In genomic region chr7:149144436-149144922, GRCh38 we compare ENCODE assay signal across 8 cellular contexts. TPM values are rescaled to one million over a fixed set of nuclear protein-coding genes. Genes with fewer than 3 reads are reported as not detected.
DNase-seq lines count a peak whose midpoint lies in the region; TF ChIP-seq lines count a peak whose summit lies in the region.
"Not testable (repeated sequence)": the region's sequence is repeated elsewhere in the genome, so short reads cannot be mapped to it uniquely, and the experiment has no call there.

No MANE protein-coding gene starts in this region.

- H3K27ac ChIP-seq in C4-2B (peak overlapping the region; percentile 76), OCI-LY1 (ENCODE audit: low read depth, low read length, poor library complexity, severe bottlenecking) (peak overlapping the region; percentile 80), WERI-Rb-1 (peak overlapping the region; percentile 96), neutrophil (peak overlapping the region; percentile 96)
- not testable (repeated sequence) for H3K27ac ChIP-seq in HEK293 (ENCODE audit: extremely low read depth, low read depth, low read length); colonic mucosa

- H3K27ac Mint-ChIP-seq in type B pancreatic cell = peak overlapping the region; percentile 94

- H3K9me3 Mint-ChIP-seq in type B pancreatic cell = not testable (repeated sequence)

- peaks cover 18% of the 10 kb centered on the region for H3K4me1 Mint-ChIP-seq in type B pancreatic cell (ENCODE audit: unreplicated experiment)

- H3K4me2 ChIP-seq in OCI-LY1 (ENCODE audit: low read length) = peak overlapping the region; percentile 89

- POLR2A ChIA-PET in HEK293 (lab: Yijun Ruan, JAX) = interaction anchor here (1.2 kb wide), 1 partner anchor 19 kb away, joined by 4 read pairs; the partner anchor contains the start of gene ZNF425

- not testable (repeated sequence) for H3K9me3 ChIP-seq in HEK293 (ENCODE audit: control insufficient read depth, insufficient read depth, low read depth, low read length); OCI-LY1 (ENCODE audit: low read length); WERI-Rb-1 (ENCODE audit: severe bottlenecking); colonic mucosa; iPS-15b (ENCODE audit: control insufficient read depth, insufficient read depth, low read length); neutrophil

- DNase-seq in WERI-Rb-1 (peak; percentile 46), colonic mucosa (peak; percentile 22)
- not testable (repeated sequence) for DNase-seq in type B pancreatic cell (ENCODE audit: extremely low spot score, unreplicated experiment)

- CTCF ChIA-PET in HEK293 (lab: Yijun Ruan, JAX) = interaction anchor here (0.6 kb wide), 1 partner anchor 46 kb away, joined by 3 read pairs; no protein-coding TSS in a partner anchor

- H3K27me3 ChIP-seq in OCI-LY1 (ENCODE audit: insufficient read depth, low read length); WERI-Rb-1 (ENCODE audit: insufficient read depth, low read depth, severe bottlenecking); colonic mucosa; iPS-15b (ENCODE audit: control insufficient read depth, insufficient read depth, low read length); neutrophil: not testable (repeated sequence)

- not testable (repeated sequence) for TF ChIP-seq CTCF in C4-2B (conservative IDR thresholded peaks at IDR 0.05); HEK293 (tag by site-specific recombination; IDR thresholded peaks at IDR 0.05); OCI-LY1 (IDR thresholded peaks at IDR 0.05; ENCODE audit: low read length); WERI-Rb-1 (IDR thresholded peaks at IDR 0.05; ENCODE audit: low read depth, low read length); colonic mucosa (IDR thresholded peaks at IDR 0.05); neutrophil (IDR thresholded peaks at IDR 0.05); type B pancreatic cell (conservative IDR thresholded peaks at IDR 0.05)

- intact Hi-C loops in colonic mucosa (cut with DNase I) = not testable (repeated sequence)

- H3K4me1 ChIP-seq in HEK293 (ENCODE audit: control insufficient read depth, insufficient read depth, low read length); colonic mucosa: not testable (repeated sequence)
- H3K4me1 ChIP-seq in OCI-LY1 (ENCODE audit: insufficient read depth, low read length, severe bottlenecking) (peaks cover 31% of the 10 kb centered on the region), iPS-15b (ENCODE audit: control insufficient read depth, insufficient read depth, low read length) (peaks cover 13% of the 10 kb centered on the region), neutrophil (ENCODE audit: control insufficient read depth in 1 of 2, insufficient read depth in 1 of 2, low read depth in 1 of 2, low read length in 1 of 2) (peaks cover 59 to 69% of the 10 kb centered on the region in 2 experiments)

- peak overlapping the region; percentile 61 for H3K4me3 Mint-ChIP-seq in type B pancreatic cell

- not testable (repeated sequence) for H3K79me2 ChIP-seq in OCI-LY1 (ENCODE audit: insufficient read depth, low read length)

- H3K9ac ChIP-seq in OCI-LY1 (ENCODE audit: low read length) (peak overlapping the region; percentile 72), iPS-15b (ENCODE audit: low read depth, low read length) (peak overlapping the region; percentile 48)
- H3K9ac ChIP-seq in colonic mucosa (ENCODE audit: low read depth in 2 of 2, low read length in 2 of 2) = not testable (repeated sequence)

- H2AFZ ChIP-seq in OCI-LY1 (ENCODE audit: low read length) = not testable (repeated sequence)

- not testable (repeated sequence) for H3K9me2 ChIP-seq in OCI-LY1 (ENCODE audit: low read depth, low read length)

- H3K27me3 Mint-ChIP-seq in type B pancreatic cell = not testable (repeated sequence)

- not testable (repeated sequence) for H3K36me3 Mint-ChIP-seq in type B pancreatic cell

- not testable (repeated sequence) for H4K20me1 ChIP-seq in OCI-LY1 (ENCODE audit: insufficient read depth, low read length)

- H3K4me3 ChIP-seq in HEK293 (ENCODE audit: low read depth, low read length); WERI-Rb-1 (ENCODE audit: low read depth, low read length); colonic mucosa; neutrophil (ENCODE audit: low read depth in 1 of 2, low read length in 1 of 2): not testable (repeated sequence)
- peak overlapping the region; percentile 92 for H3K4me3 ChIP-seq in OCI-LY1 (ENCODE audit: low read depth, low read length, poor library complexity, severe bottlenecking)
- peak overlapping the region; percentile 41 for H3K4me3 ChIP-seq in iPS-15b (ENCODE audit: low read depth, low read length)

- H3F3A ChIP-seq in OCI-LY1 (ENCODE audit: insufficient read depth, low read length) = not testable (repeated sequence)

- H3K36me3 ChIP-seq in HEK293 (ENCODE audit: control insufficient read depth in 2 of 2, insufficient read depth in 1 of 2, low read length in 2 of 2); OCI-LY1 (ENCODE audit: insufficient read depth, low read length); WERI-Rb-1; colonic mucosa; iPS-15b (ENCODE audit: control insufficient read depth, insufficient read depth, low read length); neutrophil: not testable (repeated sequence)

TF ChIP-seq in HEK293, 187 proteins besides CTCF, POLR2A, EP300 and RAD21 (continues in another document):
- peak; percentile 59 for TF ChIP-seq PATZ1 (tag by site-specific recombination; IDR thresholded peaks at IDR 0.05)
- TF ChIP-seq SP3 (tag by site-specific recombination; IDR thresholded peaks at IDR 0.05) = peak; percentile 14; the same call in 1 of the 2 replicates
- TF ChIP-seq ZFP37 (tag by site-specific recombination; IDR thresholded peaks at IDR 0.05) = 0 out of 2 replicates have a peak, but pooled peaks have one; percentile 47
- TF ChIP-seq ZNF335 (tag by site-specific recombination; conservative IDR thresholded peaks at IDR 0.05) = peak; percentile 58
- TF ChIP-seq KLF1 (tag by site-specific recombination; IDR thresholded peaks at IDR 0.05) = peak; percentile 88
- peak; percentile 89 for TF ChIP-seq ZNF362 (tag by site-specific recombination; IDR thresholded peaks at IDR 0.05)
- TF ChIP-seq ZNF2 (tag by site-specific recombination; IDR thresholded peaks at IDR 0.05) = peak; percentile 38; the same call in 1 of the 2 replicates
- TF ChIP-seq ZBTB17 (tag by site-specific recombination; IDR thresholded peaks at IDR 0.05) = peak; percentile 65
- peak; percentile 50 for TF ChIP-seq ZIC2 (tag by site-specific recombination; IDR thresholded peaks at IDR 0.05)

RNA-seq across cellular contexts. Expression of gene ZNF398, which starts 2.8 kb away (rescaled TPM):
- total RNA-seq in colonic mucosa = 10 to 100 TPM; 10.2 to 12.3 TPM
- total RNA-seq in type B pancreatic cell (ENCODE audit: low replicate concordance) = 19.5 and 25.2 TPM in 2 replicates

RNA-seq across cellular contexts. Expression of gene ZNF425, which starts 18.4 kb away (rescaled TPM):
- total RNA-seq in colonic mucosa (1 to 10 TPM in 1 of 2 donors, under 1 TPM in 1; 0.96 to 1.0 TPM), type B pancreatic cell (ENCODE audit: low replicate concordance) (4.5 and 7.0 TPM in 2 replicates)

RNA-seq across cellular contexts. Expression of gene ZNF282, which starts 50.9 kb away (rescaled TPM):
- 10 to 100 TPM; 24.1 to 31.5 TPM for total RNA-seq in colonic mucosa
- 34.3 and 35.4 TPM in 2 replicates for total RNA-seq in type B pancreatic cell (ENCODE audit: low replicate concordance)

RNA-seq across cellular contexts. Expression of gene ZNF786, which starts 54.0 kb away (rescaled TPM):
- total RNA-seq in colonic mucosa (1 to 10 TPM; 4.8 to 5.4 TPM), type B pancreatic cell (ENCODE audit: low replicate concordance) (12.6 and 13.3 TPM in 2 replicates)
